In genomic region chr11:15006139-15006759, GRCh38 we compare ENCODE assay signal across 8 cellular contexts. TPM values are rescaled to one million over a fixed set of nuclear protein-coding genes. Genes with fewer than 3 reads are reported as not detected.
DNase-seq lines count a peak whose midpoint lies in the region; ATAC-seq and TF ChIP-seq lines count a peak whose summit lies in the region.

No MANE protein-coding gene starts in this region.

- no peak overlapping the region for H3K4me3 ChIP-seq in AG04449 (ENCODE audit: low read depth, low read length)
- no peak overlapping the region for H3K4me3 ChIP-seq in naive thymus-derived CD4-positive, alpha-beta T cell (ENCODE audit: low read length)

- no peaks in the 10 kb centered on the region for H3K9me3 ChIP-seq in naive thymus-derived CD4-positive, alpha-beta T cell (ENCODE audit: control insufficient read depth in 2 of 3, low read length in 3 of 3)

- no peak overlapping the region for H3K4me3 Mint-ChIP-seq in naive thymus-derived CD4-positive, alpha-beta T cell

- H3K4me1 ChIP-seq in naive thymus-derived CD4-positive, alpha-beta T cell (ENCODE audit: control insufficient read depth in 2 of 2, insufficient read depth in 2 of 2, low read length in 2 of 2) = no peaks in the 10 kb centered on the region

- POLR2A ChIA-PET in AG04449 (lab: Yijun Ruan, JAX) = no interaction called here
- POLR2A ChIA-PET in naive thymus-derived CD4-positive, alpha-beta T cell (lab: Charles Lee) = no interaction called here

- no peaks in the 10 kb centered on the region for H3K36me3 ChIP-seq in naive thymus-derived CD4-positive, alpha-beta T cell (ENCODE audit: control insufficient read depth in 2 of 3, insufficient read depth in 3 of 3, low read length in 3 of 3)

- no peaks in the 10 kb centered on the region for H3K27me3 ChIP-seq in naive thymus-derived CD4-positive, alpha-beta T cell (ENCODE audit: control insufficient read depth in 2 of 2, insufficient read depth in 2 of 2, low read length in 2 of 2)

- DNase-seq in AG04449 (ENCODE audit: low read depth, low spot score) (no peak), GM04503 (ENCODE audit: low read depth) (peak; percentile 8), NCI-H345 treated with DMSO at 0.1 percent for 48 hours (lab: John Stamatoyannopoulos, UW; ENCODE audit: unreplicated experiment) (peak; percentile 65), astrocyte of the hippocampus (ENCODE audit: low read depth, low spot score) (peak; percentile 28), midbrain (lab: John Stamatoyannopoulos, UW) (no peak), cortex of kidney (lab: John Stamatoyannopoulos, UW) (no peak)
- peak in 7 of 9 donors; percentile 7 to 46 (median 34) for DNase-seq in naive thymus-derived CD4-positive, alpha-beta T cell

- peak; percentile 17 for TF ChIP-seq CTCF in AG04449 (IDR thresholded peaks at IDR 0.05; ENCODE audit: insufficient read depth, low read length, missing control alignments)

- no peaks in the 10 kb centered on the region for H3K9me3 Mint-ChIP-seq in naive thymus-derived CD4-positive, alpha-beta T cell

- peak; percentile 47 for ATAC-seq in HG03060 (IDR thresholded peaks at IDR 0.05; ENCODE audit: low read depth, unreplicated experiment)
- peak; percentile 64 for ATAC-seq in naive thymus-derived CD4-positive, alpha-beta T cell

- no peaks in the 10 kb centered on the region for H3K4me1 Mint-ChIP-seq in naive thymus-derived CD4-positive, alpha-beta T cell

- CTCF ChIA-PET in AG04449 (lab: Yijun Ruan, JAX) = interaction anchor here (1.0 to 2.8 kb wide), 10 partner anchors 22 to 216 kb away, joined by 3 to 22 read pairs (median 5); no protein-coding TSS in a partner anchor
- CTCF ChIA-PET in naive thymus-derived CD4-positive, alpha-beta T cell (lab: Charles Lee) = interaction anchor here (1.0 to 4.6 kb wide), 4 partner anchors 27 to 551 kb away, joined by 3 to 51 read pairs (median 3); no protein-coding TSS in a partner anchor

- H3K27me3 Mint-ChIP-seq in naive thymus-derived CD4-positive, alpha-beta T cell = peaks cover 18 to 76% (median 36%) of the 10 kb centered on the region in 5 donors

- H3K36me3 Mint-ChIP-seq in naive thymus-derived CD4-positive, alpha-beta T cell = no peaks in the 10 kb centered on the region

- H3K27ac Mint-ChIP-seq in naive thymus-derived CD4-positive, alpha-beta T cell = no peak overlapping the region

- H3K27ac ChIP-seq in naive thymus-derived CD4-positive, alpha-beta T cell (ENCODE audit: low read depth, low read length) = no peak overlapping the region

- intact Hi-C loops in naive thymus-derived CD4-positive, alpha-beta T cell (cut with micrococcal nuclease) = loop anchor here (1.0 to 10.0 kb wide), 5 partner anchors 31 to 706 kb away; no protein-coding TSS in a partner anchor

RNA-seq across cellular contexts. Expression of gene CALCA, which starts 34.1 kb away (rescaled TPM):
- total RNA-seq in naive thymus-derived CD4-positive, alpha-beta T cell = not detected
- polyA plus RNA-seq in naive thymus-derived CD4-positive, alpha-beta T cell = not detected

Comparison
In these comparisons a context has a peak if more than half of its experiments do, and no peak if none do; other contexts are left out.
1. DNase-seq: peak in GM04503 (single experiment), NCI-H345 treated with DMSO at 0.1 percent for 48 hours (single experiment), astrocyte of the hippocampus (single experiment) and naive thymus-derived CD4-positive, alpha-beta T cell (7 of 9); none in AG04449 (single experiment), midbrain (single experiment) and cortex of kidney (single experiment).